ENCODE assay signal across 9 cellular contexts in the genomic region with DNA sequence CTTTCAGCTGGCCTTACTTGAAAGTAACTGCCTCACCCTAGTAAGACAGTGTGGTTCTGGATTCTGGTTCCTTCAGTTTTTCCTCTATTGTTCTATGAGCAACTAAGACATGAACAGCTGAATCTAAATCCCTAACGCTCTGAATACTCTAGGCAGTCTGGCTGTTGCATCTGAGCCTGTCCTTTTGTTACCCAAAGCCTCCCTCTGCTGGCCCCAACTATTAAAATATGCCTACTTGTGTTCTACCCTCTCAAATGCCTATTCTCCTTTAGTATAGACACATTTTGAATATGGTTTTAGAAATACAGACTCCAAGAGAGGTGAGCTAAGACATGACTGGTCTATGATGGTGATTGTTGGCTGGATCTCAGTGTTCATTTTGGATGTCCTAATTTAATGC.
DNase-seq lines count a peak whose midpoint lies in the region; ATAC-seq, FAIRE-seq and TF ChIP-seq lines count a peak whose summit lies in the region.
"Had no signal": no experiment of that assay in that cellular context is flagged by ENCODE, and none has a peak within 500 bp of the region (broad histone marks: within the 10 kb centered on the region; RNA-seq: fewer than 3 reads in every experiment).

No MANE protein-coding gene starts in this region.

- peak; percentile 66 to 76 for TF ChIP-seq RAD21 in H1 (IDR thresholded peaks at IDR 0.05 in 1 of 2, conservative IDR thresholded peaks at IDR 0.05 in 1 of 2; ENCODE audit: low read depth in 2 of 2, low read length in 2 of 2)

- H3K56ac ChIP-seq in H1 (replicated peaks; ENCODE audit: insufficient read length, low read depth, low read length), result no peak overlapping the region

- H3K27me3 ChIP-seq in GM23338 (ENCODE audit: insufficient read depth) (no peaks in the 10 kb centered on the region), H1 (replicated peaks in 1 of 4; ENCODE audit: control insufficient read depth in 3 of 4, extremely low read depth in 1 of 4, insufficient read depth in 3 of 4, low read length in 3 of 4) (no peaks in the 10 kb centered on the region), GM23248 (replicated peaks; ENCODE audit: insufficient read depth) (no peaks in the 10 kb centered on the region)
- H3K27me3 ChIP-seq: ovary had no signal

- no peak overlapping the region for H2BK20ac ChIP-seq in H1 (ENCODE audit: low read length)

- peak; percentile 78 for ATAC-seq in GM23338
- no peak for ATAC-seq in GM18520 (IDR thresholded peaks at IDR 0.05; ENCODE audit: unreplicated experiment)
- ATAC-seq in HG02981 (IDR thresholded peaks at IDR 0.05; ENCODE audit: unreplicated experiment), result no peak

- no peak overlapping the region for H2BK12ac ChIP-seq in H1 (ENCODE audit: low read depth, low read length)

- H3K23me2 ChIP-seq in H1 (ENCODE audit: low read depth, low read length), result no peaks in the 10 kb centered on the region

- H3K4me1 Mint-ChIP-seq in GM23338 (no peaks in the 10 kb centered on the region), nephron (no peaks in the 10 kb centered on the region)
- no peaks in the 10 kb centered on the region for H3K4me1 Mint-ChIP-seq in activated T-helper 1 cell treated with anti-CD3 and anti-CD28 coated beads, Interleukin-12 subunit alpha, Interleukin-12 subunit beta, Interleukin-2, Interleukin-4 antibody, amounts not matched to agents 30 ng/mL and 10 ng/mL and 1 ng/mL, durations not matched to agents 14 hours and 24 hours and 36 hours (ENCODE audit: low read depth)

- TF ChIP-seq CTCF in GM23338 (conservative IDR thresholded peaks at IDR 0.05; ENCODE audit: low read depth in 2 of 2) (peak; percentile 50 to 58), H1 (IDR thresholded peaks at IDR 0.05; ENCODE audit: control extremely low read depth in 1 of 3, insufficient read depth in 1 of 3, low read depth in 1 of 3, low read length in 3 of 3) (peak in 2 of 3 experiments; percentile 11 to 28; a peak in 2 of 4 replicates), nephron (IDR thresholded peaks at IDR 0.05; ENCODE audit: unreplicated experiment in 3 of 3) (peak in 2 of 3 experiments; percentile 24 to 43)

- WGBS in H1 (ENCODE audit: extremely low coverage in 1 of 2, insufficient coverage in 1 of 2, insufficient read length in 1 of 2, insufficient replicate concordance in 2 of 2, low coverage in 1 of 2, low lambda C conversion rate in 2 of 2, missing lambda C conversion rate in 1 of 2), 2 experiments, result 68% methylated on average over 1 of the region's 1 CpG; no CpG with 5 or more reads in 1 of the 2 experiments
- 0% methylated on average over 1 of the region's 1 CpG for WGBS in GM23248 (ENCODE audit: low coverage in 1 of 2, low lambda C conversion rate in 2 of 2, missing lambda C conversion rate in 2 of 2), 2 experiments

- no peaks in the 10 kb centered on the region for H3K79me1 ChIP-seq in H1 (ENCODE audit: low read depth, low read length)

- H4K5ac ChIP-seq in H1 (ENCODE audit: insufficient read length, low read depth, low read length), result no peak overlapping the region

- H3K4me3 Mint-ChIP-seq in GM23338, result no peak overlapping the region
- H3K4me3 Mint-ChIP-seq in nephron, result no peak overlapping the region
- no peak overlapping the region for H3K4me3 Mint-ChIP-seq in activated T-helper 1 cell treated with anti-CD3 and anti-CD28 coated beads, Interleukin-12 subunit alpha, Interleukin-12 subunit beta, Interleukin-2, Interleukin-4 antibody, amounts not matched to agents 30 ng/mL and 10 ng/mL and 1 ng/mL, durations not matched to agents 14 hours and 24 hours and 36 hours

- H3K14ac ChIP-seq in H1 (ENCODE audit: insufficient read length), result no peak overlapping the region

- H3K9me3 Mint-ChIP-seq in GM23338 (no peaks in the 10 kb centered on the region), nephron (peaks cover 5% of the 10 kb centered on the region)
- no peaks in the 10 kb centered on the region for H3K9me3 Mint-ChIP-seq in activated T-helper 1 cell treated with anti-CD3 and anti-CD28 coated beads, Interleukin-12 subunit alpha, Interleukin-12 subunit beta, Interleukin-2, Interleukin-4 antibody, amounts not matched to agents 30 ng/mL and 10 ng/mL and 1 ng/mL, durations not matched to agents 14 hours and 24 hours and 36 hours

- H3K36me3 Mint-ChIP-seq in GM23338 (ENCODE audit: low read depth) (no peaks in the 10 kb centered on the region; the same call in 2 of the 3 replicates), nephron (ENCODE audit: low read depth) (no peaks in the 10 kb centered on the region)
- no peaks in the 10 kb centered on the region for H3K36me3 Mint-ChIP-seq in activated T-helper 1 cell treated with anti-CD3 and anti-CD28 coated beads, Interleukin-12 subunit alpha, Interleukin-12 subunit beta, Interleukin-2, Interleukin-4 antibody, amounts not matched to agents 30 ng/mL and 10 ng/mL and 1 ng/mL, durations not matched to agents 14 hours and 24 hours and 36 hours (ENCODE audit: low read depth)

- no peak overlapping the region for H2BK5ac ChIP-seq in H1 (ENCODE audit: low read depth, low read length)

- no peak overlapping the region for H3K4me2 ChIP-seq in GM23338
- no peak overlapping the region for H3K4me2 ChIP-seq in H1 (ENCODE audit: insufficient read depth in 1 of 2, low read depth in 2 of 2, low read length in 2 of 2)
- no peak overlapping the region for H3K4me2 ChIP-seq in GM23248 (ENCODE audit: unreplicated experiment)

- no peak overlapping the region for H2AK5ac ChIP-seq in H1 (ENCODE audit: low read depth, low read length)

- H3K23ac ChIP-seq in H1 (ENCODE audit: insufficient read length), result no peak overlapping the region

- no peak for FAIRE-seq in H1 (lab: Jason Lieb, UNC)

- POLR2A ChIA-PET in H1 (lab: Charles Lee; ENCODE audit: partially characterized antibody), result no interaction called here

- intact Hi-C loops in activated T-helper 1 cell treated with anti-CD3 and anti-CD28 coated beads, Interleukin-12 subunit alpha, Interleukin-12 subunit beta, Interleukin-2, Interleukin-4 antibody, amounts not matched to agents 30 ng/mL and 10 ng/mL and 1 ng/mL, durations not matched to agents 14 hours and 24 hours and 36 hours (cut with micrococcal nuclease), result no loop called here

- H3K9ac ChIP-seq in H1 (replicated peaks in 1 of 4; ENCODE audit: extremely low read depth in 1 of 4, low read depth in 3 of 4, low read length in 3 of 4), result no peak overlapping the region
- H3K9ac ChIP-seq in GM23248, result no peak overlapping the region

- no peak overlapping the region for H2BK120ac ChIP-seq in H1 (replicated peaks; ENCODE audit: low read depth, low read length)

- in situ Hi-C loops in GM23248 (cut with MboI), result no loop called here

- no peaks in the 10 kb centered on the region for H3K79me2 ChIP-seq in GM23338 (replicated peaks; ENCODE audit: insufficient read depth)
- no peaks in the 10 kb centered on the region for H3K79me2 ChIP-seq in H1 (ENCODE audit: control insufficient read depth in 1 of 2, insufficient read depth in 2 of 2, low read length in 2 of 2)
- H3K79me2 ChIP-seq in GM23248 (ENCODE audit: insufficient read depth), result no peaks in the 10 kb centered on the region

- no peak overlapping the region for H3K4me3 ChIP-seq in GM23338
- no peak overlapping the region for H3K4me3 ChIP-seq in H1 (ENCODE audit: extremely low read depth in 1 of 4, insufficient read depth in 2 of 4, low read depth in 3 of 4, low read length in 4 of 4)
- no peak overlapping the region for H3K4me3 ChIP-seq in GM23248
- H3K4me3 ChIP-seq: ovary had no signal

- H3K4ac ChIP-seq in H1 (replicated peaks; ENCODE audit: insufficient read length, low read depth, low read length), result no peak overlapping the region

- H3K18ac ChIP-seq in H1 (ENCODE audit: extremely low read depth, low read length), result no peak overlapping the region

- H3K9me3 ChIP-seq in H1 (ENCODE audit: insufficient read depth in 2 of 2, low read depth in 1 of 2, low read length in 1 of 2) (no peaks in the 10 kb centered on the region), GM23248 (ENCODE audit: low read depth) (no peaks in the 10 kb centered on the region)
- H3K9me3 ChIP-seq: ovary had no signal

- no peaks in the 10 kb centered on the region for H3K36me3 ChIP-seq in GM23338 (ENCODE audit: insufficient read depth)
- no peaks in the 10 kb centered on the region for H3K36me3 ChIP-seq in H1 (ENCODE audit: control insufficient read depth in 2 of 4, insufficient read depth in 4 of 4, low read length in 3 of 4)
- H3K36me3 ChIP-seq in GM23248 (ENCODE audit: low read depth), result no peaks in the 10 kb centered on the region
- H3K36me3 ChIP-seq: ovary had no signal

- CTCF ChIA-PET in H1 (lab: Charles Lee; ENCODE audit: partially characterized antibody), result interaction anchor here (0.7 to 2.0 kb wide), 12 partner anchors 9 to 790 kb away, joined by 3 to 7 read pairs (median 4); no protein-coding TSS in a partner anchor

- no peaks in the 10 kb centered on the region for H3K9me2 ChIP-seq in GM23338 (ENCODE audit: insufficient read depth)
- no peaks in the 10 kb centered on the region for H3K9me2 ChIP-seq in GM23248 (ENCODE audit: insufficient read depth)

- no peak overlapping the region for H2BK15ac ChIP-seq in H1 (ENCODE audit: low read length)

- no peaks in the 10 kb centered on the region for H3F3A ChIP-seq in GM23338 (replicated peaks; ENCODE audit: low read depth)
- H3F3A ChIP-seq in GM23248 (ENCODE audit: insufficient read depth), result no peaks in the 10 kb centered on the region

- H4K20me1 ChIP-seq in GM23338 (replicated peaks; ENCODE audit: insufficient read depth) (no peaks in the 10 kb centered on the region), H1 (replicated peaks in 1 of 2; ENCODE audit: control insufficient read depth in 1 of 2, insufficient read depth in 2 of 2, low read length in 2 of 2) (no peaks in the 10 kb centered on the region), GM23248 (ENCODE audit: insufficient read depth) (no peaks in the 10 kb centered on the region)

- H3K27ac Mint-ChIP-seq in GM23338 (no peak overlapping the region), nephron (no peak overlapping the region)
- no peak overlapping the region for H3K27ac Mint-ChIP-seq in activated T-helper 1 cell treated with anti-CD3 and anti-CD28 coated beads, Interleukin-12 subunit alpha, Interleukin-12 subunit beta, Interleukin-2, Interleukin-4 antibody, amounts not matched to agents 30 ng/mL and 10 ng/mL and 1 ng/mL, durations not matched to agents 14 hours and 24 hours and 36 hours

- TF ChIP-seq POLR2A in H1 (IDR thresholded peaks at IDR 0.05; ENCODE audit: control extremely low read depth in 1 of 2, low read depth in 2 of 2, low read length in 2 of 2), result no peak

- H2AFZ ChIP-seq in GM23338 (peak overlapping the region; percentile 4; the same call in 1 of the 2 replicates), H1 (ENCODE audit: low read length) (no peak overlapping the region), GM23248 (no peak overlapping the region)

- H4K91ac ChIP-seq in H1 (replicated peaks; ENCODE audit: insufficient read length, low read length), result no peak overlapping the region

- H3K27ac ChIP-seq in GM23338 (ENCODE audit: low read depth) (no peak overlapping the region), H1 (ENCODE audit: low read depth, low read length) (no peak overlapping the region), GM23248 (no peak overlapping the region)
- H3K27ac ChIP-seq: ovary had no signal

- no peak for TF ChIP-seq EP300 in H1 (IDR thresholded peaks at IDR 0.05; ENCODE audit: borderline replicate concordance in 1 of 2, low read depth in 2 of 2, low read length in 2 of 2)

- no peak overlapping the region for H4K8ac ChIP-seq in H1 (ENCODE audit: extremely low read depth, insufficient read depth, low read length)

- no peaks in the 10 kb centered on the region for H3K27me3 Mint-ChIP-seq in GM23338 (ENCODE audit: insufficient read depth, low read depth, poor library complexity)
- H3K27me3 Mint-ChIP-seq in nephron (ENCODE audit: low read depth), result no peaks in the 10 kb centered on the region
- H3K27me3 Mint-ChIP-seq in activated T-helper 1 cell treated with anti-CD3 and anti-CD28 coated beads, Interleukin-12 subunit alpha, Interleukin-12 subunit beta, Interleukin-2, Interleukin-4 antibody, amounts not matched to agents 30 ng/mL and 10 ng/mL and 1 ng/mL, durations not matched to agents 14 hours and 24 hours and 36 hours (ENCODE audit: insufficient read depth), result peaks cover 2% of the 10 kb centered on the region

- H3K4me1 ChIP-seq in GM23338 (ENCODE audit: insufficient read depth) (no peaks in the 10 kb centered on the region), H1 (replicated peaks in 1 of 4; ENCODE audit: control insufficient read depth in 3 of 4, insufficient read depth in 4 of 4, low read length in 3 of 4) (no peaks in the 10 kb centered on the region), GM23248 (ENCODE audit: insufficient read depth) (no peaks in the 10 kb centered on the region)

- peak; percentile 48 for DNase-seq in GM23338 (ENCODE audit: low spot score)
- DNase-seq in NCI-H460 (ENCODE audit: extremely low read depth, low read depth), result peak; percentile 26
- no peak for DNase-seq in H1 (ENCODE audit: low read depth in 1 of 2, low spot score in 2 of 2)
- DNase-seq in GM23248, result no peak
- DNase-seq in activated T-helper 1 cell treated with anti-CD3 and anti-CD28 coated beads, Interleukin-12 subunit alpha, Interleukin-12 subunit beta, Interleukin-2, Interleukin-4 antibody, amounts not matched to agents 30 ng/mL and 10 ng/mL and 1 ng/mL, durations not matched to agents 14 hours and 24 hours and 36 hours (ENCODE audit: low spot score), result no peak

Comparison
In these comparisons a context has a peak if more than half of its experiments do, and no peak if none do; other contexts are left out.
1. DNase-seq: peak in GM23338 (single experiment) and NCI-H460 (single experiment); none in H1 (0 of 2), GM23248 (single experiment) and activated T-helper 1 cell treated with anti-CD3 and anti-CD28 coated beads, Interleukin-12 subunit alpha, Interleukin-12 subunit beta, Interleukin-2, Interleukin-4 antibody, amounts not matched to agents 30 ng/mL and 10 ng/mL and 1 ng/mL, durations not matched to agents 14 hours and 24 hours and 36 hours (single experiment).
2. Peak in every context shown above with its lines, with median percentiles within 50 percentile points of each other: CTCF ChIP-seq.